ENCODE assay signal across 8 cellular contexts in genomic region chr1:64744492-64745180, GRCh38. TPM values are rescaled to one million over a fixed set of nuclear protein-coding genes. Genes with fewer than 3 reads are reported as not detected.
DNase-seq lines count a peak whose midpoint lies in the region; ATAC-seq and TF ChIP-seq lines count a peak whose summit lies in the region.

TSS of gene RAVER2 (plus strand) at chr1:64745075. CDS start at chr1:64745173, 98 bp downstream.

- peaks cover 17% of the 10 kb centered on the region for H3K4me1 Mint-ChIP-seq in activated CD4-positive, alpha-beta T cell treated with anti-CD3 and anti-CD28 coated beads for 36 hours

- no peaks in the 10 kb centered on the region for H3K9me3 Mint-ChIP-seq in activated CD4-positive, alpha-beta T cell treated with anti-CD3 and anti-CD28 coated beads for 36 hours (ENCODE audit: low read depth)

- H3K36me3 Mint-ChIP-seq in activated CD4-positive, alpha-beta T cell treated with anti-CD3 and anti-CD28 coated beads for 36 hours (ENCODE audit: low read depth), result no peaks in the 10 kb centered on the region

- CTCF ChIA-PET in HEK293 (lab: Yijun Ruan, JAX), result interaction anchor here (0.7 to 1.1 kb wide), 7 partner anchors 10 to 304 kb away, joined by 3 to 4 read pairs (median 3); no protein-coding TSS in a partner anchor
- CTCF ChIA-PET in activated CD4-positive, alpha-beta T cell treated with anti-CD3 and anti-CD28 coated beads for 36 hours (lab: Charles Lee), result interaction anchor here (0.6 to 0.7 kb wide), 3 partner anchors 84 to 715 kb away, joined by 3 read pairs; no protein-coding TSS in a partner anchor

- peaks cover 9% of the 10 kb centered on the region; the same call in 1 of the 2 replicates for H3K4me1 ChIP-seq in HEK293 (ENCODE audit: control insufficient read depth, insufficient read depth, low read length)

- POLR2A ChIA-PET in HEK293 (lab: Yijun Ruan, JAX), result no interaction called here
- POLR2A ChIA-PET in activated CD4-positive, alpha-beta T cell treated with anti-CD3 and anti-CD28 coated beads for 36 hours (lab: Charles Lee), result no interaction called here

- H3K27me3 Mint-ChIP-seq in activated CD4-positive, alpha-beta T cell treated with anti-CD3 and anti-CD28 coated beads for 36 hours, result peaks cover 5% of the 10 kb centered on the region

- peak within 1 kb of the TSS; percentile 76 for H3K4me3 Mint-ChIP-seq in activated CD4-positive, alpha-beta T cell treated with anti-CD3 and anti-CD28 coated beads for 36 hours

- H3K36me3 ChIP-seq in HEK293 (ENCODE audit: control insufficient read depth in 2 of 2, insufficient read depth in 1 of 2, low read length in 2 of 2), result no peaks in the 10 kb centered on the region; a peak in 1 of 3 replicates

- peak within 1 kb of the TSS; percentile 94 for H3K4me3 ChIP-seq in HEK293 (ENCODE audit: low read depth, low read length)
- H3K4me3 ChIP-seq in choroid plexus epithelial cell (ENCODE audit: low read depth, low read length), result peak within 1 kb of the TSS; percentile 69

- intact Hi-C loops in activated CD4-positive, alpha-beta T cell treated with anti-CD3 and anti-CD28 coated beads for 36 hours (cut with DNase I, micrococcal nuclease), result loop anchor here (1.0 to 10.0 kb wide), 7 partner anchors 58 to 403 kb away; partner anchors contain the start of genes CACHD1 (in 1 of the 2) and JAK1 (in 1 of the 2)

- H3K9me3 ChIP-seq in HEK293 (ENCODE audit: control insufficient read depth, insufficient read depth, low read depth, low read length), result no peaks in the 10 kb centered on the region

- H3K27ac ChIP-seq in HEK293 (ENCODE audit: extremely low read depth, low read depth, low read length), result peak within 1 kb of the TSS; percentile 88
- peak within 1 kb of the TSS; percentile 65 for H3K27ac ChIP-seq in layer of hippocampus (ENCODE audit: low read depth, low read length)

- TF ChIP-seq CTCF in HEK293 (tag by site-specific recombination; IDR thresholded peaks at IDR 0.05), result peak; percentile 94
- peak; percentile 29 for TF ChIP-seq CTCF in choroid plexus epithelial cell (conservative IDR thresholded peaks at IDR 0.05; ENCODE audit: low read depth, low read length)

- no peaks in the 10 kb centered on the region for H3K27me3 ChIP-seq in layer of hippocampus (ENCODE audit: control insufficient read depth, insufficient read depth, low read length)

- ATAC-seq in activated CD4-positive, alpha-beta T cell treated with anti-CD3 and anti-CD28 coated beads for 36 hours, result peak; percentile 79
- no peak for ATAC-seq in HG02840 (IDR thresholded peaks at IDR 0.05; ENCODE audit: low FRiP score, unreplicated experiment)

- H3K27ac Mint-ChIP-seq in activated CD4-positive, alpha-beta T cell treated with anti-CD3 and anti-CD28 coated beads for 36 hours, result peak within 1 kb of the TSS; percentile 70

- DNase-seq in DMS53 treated with DMSO at 0.1 percent for 48 hours (lab: John Stamatoyannopoulos, UW; ENCODE audit: unreplicated experiment), result peak; percentile 63
- DNase-seq in NCI-H2171 (lab: John Stamatoyannopoulos, UW), result peak; percentile 81
- peak; percentile 72 for DNase-seq in activated CD4-positive, alpha-beta T cell treated with anti-CD3 and anti-CD28 coated beads for 36 hours
- peak; percentile 53 for DNase-seq in choroid plexus epithelial cell (ENCODE audit: low read depth)
- peak; percentile 45 for DNase-seq in stimulated activated CD4-positive, alpha-beta T cell treated with anti-CD3 and anti-CD28 coated beads, Interleukin-1b, Interleukin-23, amount 100 ng/mL, for 48 hours

TF ChIP-seq in HEK293, 187 proteins besides CTCF, POLR2A, EP300 and RAD21 (continues in another document):
- TF ChIP-seq TCF7L2 (IDR thresholded peaks at IDR 0.05; ENCODE audit: borderline replicate concordance, low read depth, low read length) (no peak), BCL6B (tag by site-specific recombination; IDR thresholded peaks at IDR 0.05) (no peak), ZNF530 (tag by site-specific recombination; IDR thresholded peaks at IDR 0.05; ENCODE audit: low read depth) (no peak), ZNF544 (tag by site-specific recombination; IDR thresholded peaks at IDR 0.05) (no peak), ZNF223 (tag by site-specific recombination; IDR thresholded peaks at IDR 0.05) (no peak), ZNF785 (tag by site-specific recombination; IDR thresholded peaks at IDR 0.05) (no peak), MYNN (tag by site-specific recombination; IDR thresholded peaks at IDR 0.05; ENCODE audit: borderline replicate concordance) (no peak), ZSCAN30 (tag by site-specific recombination; IDR thresholded peaks at IDR 0.05) (peak; percentile 78), SALL2 (tag by site-specific recombination; IDR thresholded peaks at IDR 0.05; ENCODE audit: borderline replicate concordance) (no peak), TSHZ1 (tag by site-specific recombination; IDR thresholded peaks at IDR 0.05; ENCODE audit: borderline replicate concordance) (no peak), ZNF610 (tag by site-specific recombination; IDR thresholded peaks at IDR 0.05; ENCODE audit: borderline replicate concordance) (no peak), ZNF221 (tag by site-specific recombination; IDR thresholded peaks at IDR 0.05; ENCODE audit: borderline replicate concordance) (no peak), GLI4 (tag by site-specific recombination; IDR thresholded peaks at IDR 0.05) (no peak), OSR2 (tag by site-specific recombination; IDR thresholded peaks at IDR 0.05) (no peak)
- TF ChIP-seq, protein P1, sequence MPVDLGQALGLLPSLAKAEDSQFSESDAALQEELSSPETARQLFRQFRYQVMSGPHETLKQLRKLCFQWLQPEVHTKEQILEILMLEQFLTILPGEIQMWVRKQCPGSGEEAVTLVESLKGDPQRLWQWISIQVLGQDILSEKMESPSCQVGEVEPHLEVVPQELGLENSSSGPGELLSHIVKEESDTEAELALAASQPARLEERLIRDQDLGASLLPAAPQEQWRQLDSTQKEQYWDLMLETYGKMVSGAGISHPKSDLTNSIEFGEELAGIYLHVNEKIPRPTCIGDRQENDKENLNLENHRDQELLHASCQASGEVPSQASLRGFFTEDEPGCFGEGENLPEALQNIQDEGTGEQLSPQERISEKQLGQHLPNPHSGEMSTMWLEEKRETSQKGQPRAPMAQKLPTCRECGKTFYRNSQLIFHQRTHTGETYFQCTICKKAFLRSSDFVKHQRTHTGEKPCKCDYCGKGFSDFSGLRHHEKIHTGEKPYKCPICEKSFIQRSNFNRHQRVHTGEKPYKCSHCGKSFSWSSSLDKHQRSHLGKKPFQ (tag by site-specific recombination; IDR thresholded peaks at IDR 0.05), result no peak

RNA-seq across cellular contexts. Expression of gene RAVER2, which starts in this region (rescaled TPM):
- total RNA-seq in activated CD4-positive, alpha-beta T cell treated with anti-CD3 and anti-CD28 coated beads for 36 hours, result 1 to 10 TPM; 3.2 to 3.6 TPM
